Comparison of ENCODE assay signal across 1 cellular context in the genomic region with DNA sequence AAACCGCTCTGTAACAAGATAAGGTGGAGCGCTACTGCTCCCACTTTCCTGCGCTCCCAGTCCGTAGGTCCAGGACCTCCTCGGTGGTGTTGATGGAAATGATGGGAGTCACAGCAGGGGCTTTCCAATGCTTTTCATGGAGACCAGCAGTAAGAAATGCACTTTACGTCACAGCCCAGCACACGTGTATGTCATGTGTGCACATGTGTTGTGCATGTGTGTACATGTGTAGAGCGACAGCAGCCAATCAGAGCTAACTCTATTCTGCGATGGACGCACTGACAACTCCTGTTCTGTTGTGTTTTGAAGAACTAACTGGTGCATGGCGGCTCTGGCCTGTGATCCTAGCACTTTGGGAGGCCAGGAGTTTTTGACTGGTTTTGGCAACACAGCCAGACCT.
A peak's percentile ranks its signal among the peaks of the same experiment; 100 is the strongest.
TF ChIP-seq lines count a peak whose summit lies in the region.

No MANE protein-coding gene starts in this region.

TF ChIP-seq in HepG2, 621 proteins besides CTCF, POLR2A, EP300 and RAD21:
- TF ChIP-seq ZNF441 (CRISPR knock-in tag; IDR thresholded peaks at IDR 0.05; ENCODE audit: borderline replicate concordance) (0 out of 2 replicates have a peak, but pooled peaks have one; percentile 4), ZEB1 (IDR thresholded peaks at IDR 0.05; ENCODE audit: insufficient replicate concordance, low read depth) (no peak), RBM22 (optimal IDR thresholded peaks at IDR 0.05; ENCODE audit: low read length) (no peak), MNT (IDR thresholded peaks at IDR 0.05) (peak; percentile 90), ZNF354B (CRISPR knock-in tag; IDR thresholded peaks at IDR 0.05) (no peak)
